In the genomic region with DNA sequence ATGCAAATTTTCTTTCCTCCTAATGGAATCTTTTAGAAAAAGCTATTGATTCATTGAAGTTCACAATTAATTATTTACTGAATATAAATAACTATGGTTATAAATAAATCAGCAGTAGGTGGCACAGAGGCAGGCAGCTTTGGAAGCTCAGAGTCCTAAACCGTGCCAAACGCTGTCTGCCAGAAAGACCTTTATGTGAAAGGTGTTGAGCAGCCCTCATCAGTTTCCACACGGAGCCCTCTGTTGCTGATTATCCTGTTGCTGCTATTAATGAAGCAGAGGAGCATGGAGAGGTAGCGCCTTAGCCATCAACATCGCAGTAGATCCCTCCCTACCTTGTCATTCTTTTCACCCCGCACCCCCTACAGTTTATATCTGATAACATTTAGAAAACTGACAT, we compare ENCODE assay signal across 27 cellular contexts. TPM values are rescaled to one million over a fixed set of nuclear protein-coding genes. Genes with fewer than 3 reads are reported as not detected.
"Had no signal": no experiment of that assay in that cellular context is flagged by ENCODE, and none has a peak within 500 bp of the region (broad histone marks: within the 10 kb centered on the region; RNA-seq: fewer than 3 reads in every experiment).

No MANE protein-coding gene starts in this region.

- ATAC-seq: activated T-helper 17 cell treated with anti-CD3 and anti-CD28 coated beads, Interleukin-2, amount 50 U/mL, for 72 hours; effector memory CD8-positive, alpha-beta T cell; foreskin keratinocyte; gastrocnemius medialis had no signal

- H3K27ac Mint-ChIP-seq: activated naive CD8-positive, alpha-beta T cell; activated T-helper 17 cell treated with anti-CD3 and anti-CD28 coated beads, Interleukin-2, amount 50 U/mL, for 72 hours; effector memory CD8-positive, alpha-beta T cell had no signal

- H3K4me3 Mint-ChIP-seq: activated naive CD8-positive, alpha-beta T cell; activated T-helper 17 cell treated with anti-CD3 and anti-CD28 coated beads, Interleukin-2, amount 50 U/mL, for 72 hours; effector memory CD8-positive, alpha-beta T cell had no signal

- H3K27me3 Mint-ChIP-seq: activated naive CD8-positive, alpha-beta T cell; activated T-helper 17 cell treated with anti-CD3 and anti-CD28 coated beads, Interleukin-2, amount 50 U/mL, for 72 hours; effector memory CD8-positive, alpha-beta T cell had no signal

- H3K27ac ChIP-seq: brain microvascular endothelial cell, esophagus muscularis mucosa, foreskin keratinocyte, gastrocnemius medialis, heart left ventricle had no signal

- H3K4me1 ChIP-seq: esophagus muscularis mucosa, foreskin keratinocyte, heart left ventricle had no signal

- H3K4me1 Mint-ChIP-seq: activated T-helper 17 cell treated with anti-CD3 and anti-CD28 coated beads, Interleukin-2, amount 50 U/mL, for 72 hours had no signal

- H3K36me3 ChIP-seq: brain microvascular endothelial cell, esophagus muscularis mucosa, gastrocnemius medialis, heart left ventricle had no signal

- DNase-seq: activated CD4-positive, alpha-beta T cell treated with anti-CD3 and anti-CD28 coated beads for 48 hours; activated CD4-positive, alpha-beta T cell treated with anti-CD3 and anti-CD28 coated beads, Interleukin-2, amount 50 U/mL, for 1 hour; activated CD4-positive, alpha-beta T cell treated with anti-CD3 and anti-CD28 coated beads, Interleukin-2, amount 50 U/mL, for 48 hours; activated CD4-positive, CD25-positive, alpha-beta regulatory T cell; activated CD8-positive, alpha-beta memory T cell treated with anti-CD3 and anti-CD28 coated beads, Interleukin-2, amount 50 U/mL, for 48 hours; activated effector memory CD4-positive, alpha-beta T cell treated with Interleukin-2 at 50 U/mL for 16 hours; activated gamma-delta T cell treated with Interleukin-2 at 50 U/mL for 16 hours; activated naive CD4-positive, alpha-beta T cell treated with anti-CD3 and anti-CD28 coated beads, Interleukin-2, amount 50 U/mL, for 16 hours; activated naive CD4-positive, alpha-beta T cell treated with Interleukin-2 at 50 U/mL for 16 hours; activated T-cell treated with anti-CD3 and anti-CD28 coated beads for 4 hours; amniotic stem cell; anterior cingulate cortex; brain microvascular endothelial cell; caudate nucleus; cortex of kidney; dermis blood vessel endothelial cell; effector CD4-positive, alpha-beta T cell; effector memory CD8-positive, alpha-beta T cell; erythroblast; foreskin keratinocyte; gastrocnemius medialis; glutamatergic neuron; T-helper 2 cell had no signal

- H3K4me3 ChIP-seq: esophagus muscularis mucosa, gastrocnemius medialis, heart left ventricle had no signal

- H3K27me3 ChIP-seq: brain microvascular endothelial cell, esophagus muscularis mucosa, foreskin keratinocyte, gastrocnemius medialis, heart left ventricle had no signal

- H3K36me3 Mint-ChIP-seq: activated naive CD8-positive, alpha-beta T cell had no signal

- H3K9me3 Mint-ChIP-seq: activated T-helper 17 cell treated with anti-CD3 and anti-CD28 coated beads, Interleukin-2, amount 50 U/mL, for 72 hours; effector memory CD8-positive, alpha-beta T cell had no signal

- H3K9me3 ChIP-seq: esophagus muscularis mucosa, gastrocnemius medialis, heart left ventricle had no signal

RNA-seq across cellular contexts. Expression of gene RTKN2, which starts 51.0 kb away (rescaled TPM):
- total RNA-seq: gastrocnemius medialis had no signal
